In genomic region chr21:16976132-16976666, GRCh38 we compare ENCODE assay signal across 2 cellular contexts.
TF ChIP-seq lines count a peak whose summit lies in the region.

No MANE protein-coding gene starts in this region.

TF ChIP-seq in H1, 55 proteins besides CTCF, POLR2A, EP300 and RAD21:
- TF ChIP-seq CTBP2 (IDR thresholded peaks at IDR 0.05; ENCODE audit: borderline replicate concordance, insufficient read depth, insufficient read length, low read length) (no peak), CEBPB (IDR thresholded peaks at IDR 0.05; ENCODE audit: low read depth, low read length) (peak; percentile 12; the same call in 1 of the 2 replicates)

TF ChIP-seq in SK-N-SH, 30 proteins besides CTCF, POLR2A, EP300 and RAD21:
- TF ChIP-seq ELF1 (IDR thresholded peaks at IDR 0.05): no peak
- TF ChIP-seq FOXJ3 (CRISPR knock-in tag; IDR thresholded peaks at IDR 0.05): no peak
- TF ChIP-seq RFX5 (IDR thresholded peaks at IDR 0.05; ENCODE audit: low read length): no peak
- no peak for TF ChIP-seq SMC3 (IDR thresholded peaks at IDR 0.05; ENCODE audit: low read depth, low read length)
- no peak for TF ChIP-seq TAF1 (IDR thresholded peaks at IDR 0.05; ENCODE audit: borderline replicate concordance, low read depth, low read length)
- no peak for TF ChIP-seq GABPA (IDR thresholded peaks at IDR 0.05; ENCODE audit: low read depth)
- TF ChIP-seq IRF3 (IDR thresholded peaks at IDR 0.05; ENCODE audit: low read depth, low read length): no peak
- no peak for TF ChIP-seq PBX3 (IDR thresholded peaks at IDR 0.05)
- no peak for TF ChIP-seq JUND (IDR thresholded peaks at IDR 0.05)
- no peak for TF ChIP-seq EZH2phosphoT487 (IDR thresholded peaks at IDR 0.05; ENCODE audit: borderline replicate concordance, low read depth)
- no peak for TF ChIP-seq MXI1 (IDR thresholded peaks at IDR 0.05; ENCODE audit: low read depth, low read length)
- TF ChIP-seq MEF2A (IDR thresholded peaks at IDR 0.05; ENCODE audit: borderline replicate concordance, low read depth): no peak
- no peak for TF ChIP-seq USF2 (IDR thresholded peaks at IDR 0.05; ENCODE audit: borderline replicate concordance, low read depth, low read length)
- no peak for TF ChIP-seq FOSL2 (IDR thresholded peaks at IDR 0.05; ENCODE audit: borderline replicate concordance, low read depth)
